19 cellular contexts compared by ENCODE assay signal in genomic region chr9:133189826-133190225, GRCh38. TPM values are rescaled to one million over a fixed set of nuclear protein-coding genes. Genes with fewer than 3 reads are reported as not detected.
DNase-seq lines count a peak whose midpoint lies in the region; ATAC-seq and TF ChIP-seq lines count a peak whose summit lies in the region.
"Had no signal": no experiment of that assay in that cellular context is flagged by ENCODE, and none has a peak within 500 bp of the region (broad histone marks: within the 10 kb centered on the region; RNA-seq: fewer than 3 reads in every experiment).

No MANE protein-coding gene starts in this region.

- H3K27me3 ChIP-seq in mesenchymal stem cell (ENCODE audit: control insufficient read depth in 1 of 2, insufficient read depth in 1 of 2, low read length in 2 of 2) (peaks cover 35 to 38% of the 10 kb centered on the region in 2 experiments), spleen (replicated peaks in 1 of 7) (peaks cover 0 to 53% (median 0%) of the 10 kb centered on the region in 7 donors)

- WGBS in mesenchymal stem cell = 85% methylated on average over 8 of the region's 8 CpGs
- WGBS in spleen, 5 donors = 82 to 91% (median 89%) methylated on average over 6 to 8 of the region's 8 CpGs

- POLR2A ChIA-PET in HEK293 (lab: Yijun Ruan, JAX) = interaction anchor here (0.6 kb wide), 1 partner anchor 607 kb away, joined by 3 read pairs; the partner anchor contains the start of gene BARHL1

- CTCF ChIA-PET in HEK293 (lab: Yijun Ruan, JAX) = interaction anchor here (0.6 to 5.6 kb wide), 7 partner anchors 9 to 257 kb away, joined by 3 to 159 read pairs (median 4); partner anchors contain the start of gene SURF6

- DNase-seq in D341Med (ENCODE audit: low spot score) = peak; percentile 21
- no peak for DNase-seq in mesenchymal stem cell
- peak; percentile 56 for DNase-seq in spleen
- DNase-seq in NCI-H1048 (lab: John Stamatoyannopoulos, UW) = no peak
- DNase-seq: ACHN; BE2C; C1 segment of cervical spinal cord; CD4-positive, CD25-positive, alpha-beta regulatory T cell; CD8-positive, alpha-beta memory T cell; COR-L47; DMS79; GDM1; HCEC 1CT had no signal

- H2AFZ ChIP-seq in mesenchymal stem cell (ENCODE audit: low read depth, low read length) = no peak overlapping the region
- H2AFZ ChIP-seq: GM23338 had no signal

- H3K4me3 ChIP-seq in HEK293 (ENCODE audit: low read depth, low read length) (no peak overlapping the region), mesenchymal stem cell (ENCODE audit: insufficient read depth in 1 of 2, low read depth in 1 of 2, low read length in 2 of 2) (no peak overlapping the region), spleen (no peak overlapping the region)
- H3K4me3 ChIP-seq: GM23338 had no signal

- ATAC-seq in GM21737 (IDR thresholded peaks at IDR 0.05; ENCODE audit: unreplicated experiment) (no peak), HG03460 (IDR thresholded peaks at IDR 0.05; ENCODE audit: unreplicated experiment) (no peak)
- ATAC-seq: GM23338 had no signal

- H2BK15ac ChIP-seq in mesenchymal stem cell (ENCODE audit: low read depth, poor library complexity, severe bottlenecking) = no peak overlapping the region

- peak overlapping the region; percentile 50 for H4K91ac ChIP-seq in mesenchymal stem cell (ENCODE audit: low read length)

- TF ChIP-seq POLR2A in spleen (IDR thresholded peaks at IDR 0.05) = no peak

- H3K4me1 ChIP-seq in HEK293 (ENCODE audit: control insufficient read depth, insufficient read depth, low read length) (no peaks in the 10 kb centered on the region), mesenchymal stem cell (ENCODE audit: control insufficient read depth, insufficient read depth, low read depth, low read length) (peaks cover 7% of the 10 kb centered on the region), spleen (peaks cover 0 to 13% (median 9%) of the 10 kb centered on the region in 6 donors)

- no peaks in the 10 kb centered on the region for H3K79me1 ChIP-seq in mesenchymal stem cell (replicated peaks; ENCODE audit: low read length, poor library complexity, severe bottlenecking)

- no peak overlapping the region for H4K8ac ChIP-seq in mesenchymal stem cell (ENCODE audit: low read length)

- H3K27ac ChIP-seq in HEK293 (ENCODE audit: extremely low read depth, low read depth, low read length) = no peak overlapping the region
- no peak overlapping the region for H3K27ac ChIP-seq in mesenchymal stem cell (ENCODE audit: low read length, poor library complexity, severe bottlenecking)
- no peak overlapping the region for H3K27ac ChIP-seq in spleen

- H2BK120ac ChIP-seq in mesenchymal stem cell (ENCODE audit: low read depth, low read length) = no peak overlapping the region

- no peak overlapping the region for H2BK5ac ChIP-seq in mesenchymal stem cell (ENCODE audit: low read depth, low read length, poor library complexity, severe bottlenecking)

- H3K14ac ChIP-seq in mesenchymal stem cell (ENCODE audit: low read length in 2 of 2) = no peak overlapping the region

- H2AK5ac ChIP-seq in mesenchymal stem cell (ENCODE audit: low read length, severe bottlenecking) = no peak overlapping the region

- TF ChIP-seq CTCF in HEK293 (tag by site-specific recombination; IDR thresholded peaks at IDR 0.05) = no peak
- TF ChIP-seq CTCF in spleen (IDR thresholded peaks at IDR 0.05 in 8 of 11, conservative IDR thresholded peaks at IDR 0.05 in 3 of 11) = no peak

- no peak overlapping the region for H3K23ac ChIP-seq in mesenchymal stem cell (ENCODE audit: low read length in 2 of 2)

- H3K18ac ChIP-seq in mesenchymal stem cell (ENCODE audit: low read depth in 1 of 2, low read length in 2 of 2) = no peak overlapping the region

- H3K9ac ChIP-seq in mesenchymal stem cell (ENCODE audit: low read length) = no peak overlapping the region

- H2BK12ac ChIP-seq in mesenchymal stem cell (ENCODE audit: low read length in 2 of 2) = no peak overlapping the region

- intact Hi-C loops in spleen (cut with DNase I; ENCODE audit: low total_unique reads) = loop anchor here (5.0 to 10.0 kb wide), 2 partner anchors 215 to 297 kb away; no protein-coding TSS in a partner anchor

- H3K9me3 ChIP-seq in HEK293 (ENCODE audit: control insufficient read depth, insufficient read depth, low read depth, low read length) (no peaks in the 10 kb centered on the region), mesenchymal stem cell (ENCODE audit: control insufficient read depth, low read length) (peaks cover 8% of the 10 kb centered on the region), spleen (peaks cover 0 to 1% (median 0%) of the 10 kb centered on the region in 8 donors)

- H3K4ac ChIP-seq in mesenchymal stem cell (ENCODE audit: low read depth in 1 of 2, low read length in 2 of 2) = no peak overlapping the region

- H3K36me3 ChIP-seq in HEK293 (ENCODE audit: control insufficient read depth in 2 of 2, insufficient read depth in 1 of 2, low read length in 2 of 2) (no peaks in the 10 kb centered on the region), mesenchymal stem cell (ENCODE audit: control insufficient read depth in 1 of 2, insufficient read depth in 2 of 2, low read depth in 1 of 2, low read length in 2 of 2) (no peaks in the 10 kb centered on the region), spleen (no peaks in the 10 kb centered on the region)
- H3K36me3 ChIP-seq: BE2C had no signal

- no peak overlapping the region for H3K4me2 ChIP-seq in mesenchymal stem cell (ENCODE audit: low read length, poor library complexity, severe bottlenecking)
- H3K4me2 ChIP-seq: GM23338 had no signal

TF ChIP-seq in HEK293, 187 proteins besides CTCF, POLR2A, EP300 and RAD21:
- peak; percentile 91 for TF ChIP-seq ZBTB6 (tag by site-specific recombination; IDR thresholded peaks at IDR 0.05)
- no peak for TF ChIP-seq EGR2 (tag by site-specific recombination; IDR thresholded peaks at IDR 0.05; ENCODE audit: low read depth)

RNA-seq across cellular contexts. Expression of gene OBP2B, which starts 19.2 kb away (rescaled TPM):
- polyA plus RNA-seq in mesenchymal stem cell (2013, experiment 1 of 2) = not detected
- not detected for polyA plus RNA-seq in mesenchymal stem cell (2013, experiment 2 of 2)
- total RNA-seq in spleen = under 1 TPM in 1 of 7 donors, not detected in 6; 0.95 TPM
- polyA plus RNA-seq in spleen = under 1 TPM in 2 of 3 donors, not detected in 1; 0.16 to 0.38 TPM
- total RNA-seq: CD4-positive, CD25-positive, alpha-beta regulatory T cell; CD8-positive, alpha-beta memory T cell; Daoy; GM23338; HT-29 had no signal
- polyA plus RNA-seq: CD4-positive, CD25-positive, alpha-beta regulatory T cell; CD8-positive, alpha-beta memory T cell; GM23338 had no signal

RNA-seq across cellular contexts. Expression of gene GBGT1, which starts 26.1 kb away (rescaled TPM):
- polyA plus RNA-seq in mesenchymal stem cell (2013, experiment 1 of 2) = 15.3 TPM
- 14.4 TPM for polyA plus RNA-seq in mesenchymal stem cell (2013, experiment 2 of 2)
- 10 to 100 TPM; 16.8 to 52.8 (median 31.2) TPM for total RNA-seq in spleen
- polyA plus RNA-seq in spleen = 10 to 100 TPM in 2 of 3 donors, 1 to 10 TPM in 1; 9.2 to 14.1 (median 10.7) TPM
- total RNA-seq: HT-29 had no signal
- polyA plus RNA-seq: CD8-positive, alpha-beta memory T cell had no signal

Comparison
In these comparisons a context has a peak if more than half of its experiments do, and no peak if none do; other contexts are left out.
1. DNase-seq: peak in D341Med (single experiment) and spleen (single experiment); none in mesenchymal stem cell (single experiment) and NCI-H1048 (single experiment).